ENCODE assay signal across 22 cellular contexts in the genomic region with DNA sequence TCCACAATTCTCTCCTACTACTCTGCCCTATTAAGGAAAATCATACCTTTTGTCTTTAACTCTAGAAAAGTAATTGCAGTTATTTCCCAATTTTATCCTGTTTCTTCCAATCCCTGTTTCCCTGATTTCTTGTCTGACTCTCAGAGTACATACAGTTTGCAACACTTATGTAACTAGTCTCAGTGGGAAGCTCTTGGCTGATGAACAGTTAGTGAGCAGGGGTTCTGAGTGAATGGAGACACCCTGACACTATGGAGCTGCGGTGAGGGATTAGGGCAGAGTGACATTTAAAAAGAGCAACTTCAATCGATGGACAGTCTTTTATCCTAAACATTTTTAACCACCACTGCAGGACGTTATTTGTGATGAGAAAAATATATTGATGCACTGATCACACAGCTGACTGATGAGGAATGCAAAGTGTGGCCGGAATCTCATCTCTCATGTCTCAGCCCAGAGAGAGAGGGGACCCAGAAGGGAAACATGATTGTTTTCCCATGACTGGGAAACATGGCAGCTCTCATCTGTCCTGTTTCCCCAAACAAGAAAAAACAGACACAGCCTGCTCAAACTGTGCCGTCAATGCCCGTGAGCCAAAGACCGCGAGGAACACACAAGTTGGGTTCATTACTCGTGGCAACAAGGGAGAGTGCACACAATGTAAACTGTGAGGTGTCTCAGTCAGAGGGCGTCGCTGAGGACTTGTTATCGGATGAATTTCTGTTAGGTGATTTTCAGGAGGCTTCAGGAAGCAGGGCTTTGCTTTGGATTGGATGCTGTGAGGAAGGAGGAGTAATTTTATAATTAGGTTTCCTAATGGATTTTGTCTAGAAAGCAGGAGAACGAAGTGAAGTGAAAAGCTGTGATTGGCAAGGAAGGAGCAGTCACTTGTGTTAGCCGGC. TPM values are rescaled to one million over a fixed set of nuclear protein-coding genes. Genes with fewer than 3 reads are reported as not detected.
DNase-seq lines count a peak whose midpoint lies in the region; ATAC-seq and TF ChIP-seq lines count a peak whose summit lies in the region.
"Had no signal": no experiment of that assay in that cellular context is flagged by ENCODE, and none has a peak within 500 bp of the region (broad histone marks: within the 10 kb centered on the region; RNA-seq: fewer than 3 reads in every experiment).

No MANE protein-coding gene starts in this region.

- ATAC-seq in right lobe of liver (peak; percentile 36 to 47 (median 44)), mucosa of descending colon (no peak)
- ATAC-seq: activated naive CD8-positive, alpha-beta T cell treated with anti-CD3 and anti-CD28 coated beads, Interleukin-2, amount 50 U/mL, for 24 hours; left colon had no signal

- WGBS in right lobe of liver (ENCODE audit: insufficient coverage, low coverage, low lambda C conversion rate, missing lambda C conversion rate), result 39% methylated on average over 14 of the region's 14 CpGs

- DNase-seq in cardiac muscle cell (ENCODE audit: low read depth in 1 of 2, low spot score in 1 of 2) (peak in 1 of 2 donors; percentile 20), left ventricle myocardium inferior (no peak), dorsolateral prefrontal cortex (peak in 1 of 10 donors; percentile 35), right lobe of liver (no peak), NOMO-1 treated with DMSO at 0.1 percent for 48 hours (lab: John Stamatoyannopoulos, UW; ENCODE audit: unreplicated experiment) (no peak), WERI-Rb-1 (no peak), mucosa of descending colon (no peak)
- DNase-seq: activated CD8-positive, alpha-beta memory T cell treated with anti-CD3 and anti-CD28 coated beads, Interleukin-2, amount 50 U/mL, for 4 hours; activated naive CD8-positive, alpha-beta T cell treated with anti-CD3 and anti-CD28 coated beads, Interleukin-2, amount 50 U/mL, for 24 hours; effector CD4-positive, alpha-beta T cell; EL; left colon; NCI-H1417 treated with DMSO at 0.1 percent for 48 hours; NCI-H526 treated with DMSO at 0.1 percent for 48 hours; OCI-M1; SIG-M5 had no signal

- no peak overlapping the region for H3K4me3 ChIP-seq in cardiac muscle cell
- H3K4me3 ChIP-seq in left ventricle myocardium inferior, result no peak overlapping the region
- peak overlapping the region in 13 of 59 donors; percentile 1 to 36 (median 13) for H3K4me3 ChIP-seq in dorsolateral prefrontal cortex
- no peak overlapping the region for H3K4me3 ChIP-seq in right lobe of liver
- no peak overlapping the region for H3K4me3 ChIP-seq in WERI-Rb-1 (ENCODE audit: low read depth, low read length)
- no peak overlapping the region for H3K4me3 ChIP-seq in mucosa of descending colon
- H3K4me3 ChIP-seq: esophagus muscularis mucosa had no signal

- H3K27ac ChIP-seq in cardiac muscle cell, result peak overlapping the region; percentile 76
- no peak overlapping the region for H3K27ac ChIP-seq in left ventricle myocardium inferior (replicated peaks)
- peak overlapping the region in 54 of 59 donors; percentile 2 to 82 (median 48) for H3K27ac ChIP-seq in dorsolateral prefrontal cortex
- H3K27ac ChIP-seq in right lobe of liver, result no peak overlapping the region
- peak overlapping the region; percentile 12 for H3K27ac ChIP-seq in temporal lobe (ENCODE audit: low read depth, low read length)
- no peak overlapping the region for H3K27ac ChIP-seq in WERI-Rb-1
- H3K27ac ChIP-seq: esophagus muscularis mucosa had no signal

- H3K36me3 ChIP-seq in cardiac muscle cell, result no peaks in the 10 kb centered on the region
- no peaks in the 10 kb centered on the region for H3K36me3 ChIP-seq in left ventricle myocardium inferior
- no peaks in the 10 kb centered on the region for H3K36me3 ChIP-seq in right lobe of liver
- no peaks in the 10 kb centered on the region for H3K36me3 ChIP-seq in WERI-Rb-1
- no peaks in the 10 kb centered on the region for H3K36me3 ChIP-seq in mucosa of descending colon (ENCODE audit: low read depth)
- H3K36me3 ChIP-seq: esophagus muscularis mucosa had no signal

- intact Hi-C loops in left ventricle myocardium inferior (cut with micrococcal nuclease) (no loop called here), dorsolateral prefrontal cortex (cut with DNase I) (no loop called here), right lobe of liver (cut with DNase I) (no loop called here), mucosa of descending colon (cut with DNase I, micrococcal nuclease) (no loop called here)

- H3K27me3 ChIP-seq in cardiac muscle cell (no peaks in the 10 kb centered on the region), left ventricle myocardium inferior (ENCODE audit: low read depth) (no peaks in the 10 kb centered on the region), dorsolateral prefrontal cortex (no peaks in the 10 kb centered on the region), right lobe of liver (no peaks in the 10 kb centered on the region), WERI-Rb-1 (ENCODE audit: insufficient read depth, low read depth, severe bottlenecking) (no peaks in the 10 kb centered on the region)

- H3K9me3 ChIP-seq in cardiac muscle cell (ENCODE audit: low read depth) (no peaks in the 10 kb centered on the region), left ventricle myocardium inferior (replicated peaks) (no peaks in the 10 kb centered on the region), right lobe of liver (no peaks in the 10 kb centered on the region), WERI-Rb-1 (ENCODE audit: severe bottlenecking) (no peaks in the 10 kb centered on the region), mucosa of descending colon (no peaks in the 10 kb centered on the region)
- H3K9me3 ChIP-seq: esophagus muscularis mucosa had no signal

- TF ChIP-seq CTCF in cardiac muscle cell (IDR thresholded peaks at IDR 0.05; ENCODE audit: low read depth, low read length), result no peak
- TF ChIP-seq CTCF in left ventricle myocardium inferior (IDR thresholded peaks at IDR 0.05; ENCODE audit: borderline replicate concordance), result no peak
- no peak for TF ChIP-seq CTCF in dorsolateral prefrontal cortex (IDR thresholded peaks at IDR 0.05 in 54 of 56, conservative IDR thresholded peaks at IDR 0.05 in 2 of 56; ENCODE audit: low read depth in 1 of 56, partially characterized antibody in 56 of 56)
- no peak for TF ChIP-seq CTCF in right lobe of liver (IDR thresholded peaks at IDR 0.05)
- TF ChIP-seq CTCF in WERI-Rb-1 (IDR thresholded peaks at IDR 0.05; ENCODE audit: low read depth, low read length), result no peak
- TF ChIP-seq CTCF in mucosa of descending colon (IDR thresholded peaks at IDR 0.05), result no peak

- H3K4me1 ChIP-seq in cardiac muscle cell (ENCODE audit: low read depth) (peaks cover 37% of the 10 kb centered on the region), left ventricle myocardium inferior (peaks cover 29% of the 10 kb centered on the region), right lobe of liver (no peaks in the 10 kb centered on the region), mucosa of descending colon (ENCODE audit: low read depth) (no peaks in the 10 kb centered on the region)

- no peak for TF ChIP-seq POLR2A in right lobe of liver (IDR thresholded peaks at IDR 0.05)

RNA-seq across cellular contexts. Expression of gene SLC6A13, which starts 5.2 kb away (rescaled TPM):
- 2.2 and 2.3 TPM in 2 replicates for total RNA-seq in cardiac muscle cell
- 0.34 and 3.8 TPM in 2 replicates for polyA plus RNA-seq in cardiac muscle cell
- 1.8 TPM for total RNA-seq in left ventricle myocardium inferior
- 10 to 100 TPM in 90 of 120 experiments, 1 to 10 TPM in 30; 4.2 to 44.4 (median 14.5) TPM for total RNA-seq in dorsolateral prefrontal cortex
- total RNA-seq in right lobe of liver, result 10 to 100 TPM in 3 of 6 experiments, 1 to 10 TPM in 3; 2.0 to 70.6 (median 14.4) TPM
- 14.0 TPM for total RNA-seq in temporal lobe
- not detected for total RNA-seq in mucosa of descending colon
- total RNA-seq: esophagus muscularis mucosa, left colon, M059J had no signal
- polyA plus RNA-seq: CD14-positive monocyte had no signal

RNA-seq across cellular contexts. Expression of gene SLC6A12, which starts 53.9 kb away (rescaled TPM):
- 0.33 and 0.63 TPM in 2 replicates for total RNA-seq in cardiac muscle cell
- 0.24 and 0.52 TPM in 2 replicates for polyA plus RNA-seq in cardiac muscle cell
- total RNA-seq in left ventricle myocardium inferior, result 1.2 TPM
- 100 to 1,000 TPM in 1 of 120 experiments, 10 to 100 TPM in 119; 10.8 to 211 (median 33.5) TPM for total RNA-seq in dorsolateral prefrontal cortex
- total RNA-seq in right lobe of liver, result 100 to 1,000 TPM in 1 of 6 experiments, 10 to 100 TPM in 4, 1 to 10 TPM in 1; 8.2 to 114 (median 26.5) TPM
- 11.1 TPM for total RNA-seq in temporal lobe
- 1 to 10 TPM in 2 of 3 donors, not detected in 1; 1.3 to 5.1 TPM for total RNA-seq in mucosa of descending colon
- total RNA-seq: bronchial epithelial cell; M059J; T-helper 1 cell treated with Interleukin-12 subunit alpha and Interleukin-12 subunit beta and Interleukin-4 antibody, amounts not matched to agents 30 ng/mL and 1 ng/mL, for 36 hours had no signal

Comparison
In these comparisons a context has a peak if more than half of its experiments do, and no peak if none do; other contexts are left out.
1. H3K27ac ChIP-seq: peak in cardiac muscle cell (single experiment), dorsolateral prefrontal cortex (54 of 59) and temporal lobe (single experiment); none in left ventricle myocardium inferior (single experiment), right lobe of liver (0 of 3) and WERI-Rb-1 (single experiment).